In genomic region chr3:36989000-36989399, GRCh38 we compare ENCODE assay signal across 11 cellular contexts. TPM values are rescaled to one million over a fixed set of nuclear protein-coding genes. Genes with fewer than 3 reads are reported as not detected.
DNase-seq lines count a peak whose midpoint lies in the region; ATAC-seq and TF ChIP-seq lines count a peak whose summit lies in the region.
"Had no signal": no experiment of that assay in that cellular context is flagged by ENCODE, and none has a peak within 500 bp of the region (broad histone marks: within the 10 kb centered on the region; RNA-seq: fewer than 3 reads in every experiment).

No MANE protein-coding gene starts in this region.

- TF ChIP-seq CTCF in MCF 10A (IDR thresholded peaks at IDR 0.05; ENCODE audit: unreplicated experiment) = no peak

- no peaks in the 10 kb centered on the region for H3K27me3 ChIP-seq in BLaER1 treated with 17β-estradiol and CSF1 and Interleukin-3, amounts not matched to agents 10 nM and 100 nM
- no peaks in the 10 kb centered on the region for H3K27me3 ChIP-seq in HAP-1 (ENCODE audit: low read depth)
- H3K27me3 ChIP-seq: uterus had no signal

- no peak for ATAC-seq in natural killer cell treated with Interleukin-12 subunit alpha and Interleukin-12 subunit beta and Interleukin-15 and Interleukin-18, amount 100 ng/mL, for 72 hours
- ATAC-seq in HG02973 (IDR thresholded peaks at IDR 0.05; ENCODE audit: unreplicated experiment) = no peak

- CTCF ChIA-PET in MCF 10A (lab: Yijun Ruan, JAX) = interaction anchor here (0.6 to 1.5 kb wide), 5 partner anchors 11 to 82 kb away, joined by 3 to 11 read pairs (median 3); no protein-coding TSS in a partner anchor

- POLR2A ChIA-PET in MCF 10A (lab: Yijun Ruan, JAX) = interaction anchor here (0.7 to 1.8 kb wide), 2 partner anchors 11 to 38 kb away, joined by 4 read pairs; no protein-coding TSS in a partner anchor

- peaks cover 43 to 80% (median 72%) of the 10 kb centered on the region in 11 experiments for H3K36me3 ChIP-seq in BLaER1 treated with 17β-estradiol and CSF1 and Interleukin-3, amounts not matched to agents 10 nM and 100 nM
- peaks cover 32% of the 10 kb centered on the region for H3K36me3 ChIP-seq in HAP-1 (replicated peaks)
- H3K36me3 ChIP-seq: uterus had no signal

- peak overlapping the region in 6 of 11 experiments; percentile 26 to 64 (median 43); a peak in 9 of 22 replicates for H3K27ac ChIP-seq in BLaER1 treated with 17β-estradiol and CSF1 and Interleukin-3, amounts not matched to agents 10 nM and 100 nM
- H3K27ac ChIP-seq: uterus, VCaP had no signal

- H3K27me3 Mint-ChIP-seq in MCF 10A (ENCODE audit: insufficient read depth, unreplicated experiment) = no peaks in the 10 kb centered on the region
- H3K27me3 Mint-ChIP-seq in natural killer cell treated with Interleukin-12 subunit alpha and Interleukin-12 subunit beta and Interleukin-15 and Interleukin-18, amount 100 ng/mL, for 72 hours = no peaks in the 10 kb centered on the region

- peaks cover 0 to 16% (median 5%) of the 10 kb centered on the region in 11 experiments; a peak in 5 of 22 replicates for H4K20me1 ChIP-seq in BLaER1 treated with 17β-estradiol and CSF1 and Interleukin-3, amounts not matched to agents 10 nM and 100 nM

- no peak overlapping the region for H3K4me3 Mint-ChIP-seq in MCF 10A (ENCODE audit: unreplicated experiment)
- H3K4me3 Mint-ChIP-seq in natural killer cell treated with Interleukin-12 subunit alpha and Interleukin-12 subunit beta and Interleukin-15 and Interleukin-18, amount 100 ng/mL, for 72 hours = no peak overlapping the region

- no peaks in the 10 kb centered on the region for H3K9me3 Mint-ChIP-seq in MCF 10A (ENCODE audit: unreplicated experiment)
- H3K9me3 Mint-ChIP-seq in natural killer cell treated with Interleukin-12 subunit alpha and Interleukin-12 subunit beta and Interleukin-15 and Interleukin-18, amount 100 ng/mL, for 72 hours = no peaks in the 10 kb centered on the region

- peaks cover 75% of the 10 kb centered on the region for H3K36me3 Mint-ChIP-seq in MCF 10A (ENCODE audit: insufficient read depth, unreplicated experiment)
- H3K36me3 Mint-ChIP-seq in natural killer cell treated with Interleukin-12 subunit alpha and Interleukin-12 subunit beta and Interleukin-15 and Interleukin-18, amount 100 ng/mL, for 72 hours = peaks cover 45% of the 10 kb centered on the region

- in situ Hi-C loops in HAP-1 (cut with MboI; ENCODE audit: low sequenced_read_pairs) = no loop called here

- peak overlapping the region; percentile 19 for H3K27ac Mint-ChIP-seq in MCF 10A (ENCODE audit: low read depth, unreplicated experiment)
- peak overlapping the region; percentile 8 to 42 for H3K27ac Mint-ChIP-seq in natural killer cell treated with Interleukin-12 subunit alpha and Interleukin-12 subunit beta and Interleukin-15 and Interleukin-18, amount 100 ng/mL, for 72 hours

- DNase-seq in HAP-1 (ENCODE audit: low spot score in 2 of 2) (no peak), MCF 10A (ENCODE audit: unreplicated experiment) (no peak), UCSD-AML1 (lab: John Stamatoyannopoulos, UW; ENCODE audit: unreplicated experiment) (no peak), DMS 273 treated with DMSO at 0.1 percent for 48 hours (lab: John Stamatoyannopoulos, UW) (no peak), cerebellum (ENCODE audit: low spot score) (no peak)
- no peak for DNase-seq in natural killer cell treated with Interleukin-12 subunit alpha and Interleukin-12 subunit beta and Interleukin-15 and Interleukin-18, amount 100 ng/mL, for 72 hours (ENCODE audit: low spot score)
- DNase-seq: NCI-H1092 treated with DMSO at 0.1 percent for 48 hours, uterus had no signal

- H3K9me3 ChIP-seq in BLaER1 treated with 17β-estradiol and CSF1 and Interleukin-3, amounts not matched to agents 10 nM and 100 nM (replicated peaks in 1 of 11) = peaks cover 13 to 30% (median 25%) of the 10 kb centered on the region in 11 experiments
- H3K9me3 ChIP-seq in HAP-1 = no peaks in the 10 kb centered on the region
- H3K9me3 ChIP-seq: uterus had no signal

- peak overlapping the region; percentile 42 to 93 (median 82); a peak in 19 of 22 replicates for H3K4me2 ChIP-seq in BLaER1 treated with 17β-estradiol and CSF1 and Interleukin-3, amounts not matched to agents 10 nM and 100 nM

- peak overlapping the region in 4 of 10 experiments; percentile 33 to 79 (median 68); a peak in 10 of 20 replicates for H3K4me3 ChIP-seq in BLaER1 treated with 17β-estradiol and CSF1 and Interleukin-3, amounts not matched to agents 10 nM and 100 nM
- H3K4me3 ChIP-seq in HAP-1 = peak overlapping the region; percentile 11
- H3K4me3 ChIP-seq: uterus had no signal

- H3K9ac ChIP-seq in BLaER1 treated with 17β-estradiol and CSF1 and Interleukin-3, amounts not matched to agents 10 nM and 100 nM = peak overlapping the region in 4 of 11 experiments; percentile 15 to 48 (median 30); a peak in 7 of 22 replicates

- peaks cover 12 to 51% (median 47%) of the 10 kb centered on the region in 10 experiments for H3K4me1 ChIP-seq in BLaER1 treated with 17β-estradiol and CSF1 and Interleukin-3, amounts not matched to agents 10 nM and 100 nM
- peaks cover 18% of the 10 kb centered on the region for H3K4me1 ChIP-seq in HAP-1

- no TSS peak for BruUV-seq in MCF 10A (replicated peaks; lab: Mats Ljungman, UMichigan)

- intact Hi-C loops in MCF 10A (cut with micrococcal nuclease) = no loop called here

- peaks cover 9% of the 10 kb centered on the region for H3K4me1 Mint-ChIP-seq in MCF 10A (ENCODE audit: insufficient read depth, unreplicated experiment)
- H3K4me1 Mint-ChIP-seq in natural killer cell treated with Interleukin-12 subunit alpha and Interleukin-12 subunit beta and Interleukin-15 and Interleukin-18, amount 100 ng/mL, for 72 hours (ENCODE audit: low read depth in 2 of 2) = peaks cover 32 to 44% of the 10 kb centered on the region in 2 donors

RNA-seq across cellular contexts. Expression of gene EPM2AIP1, which starts 3.9 kb away (rescaled TPM):
- total RNA-seq in MCF 10A (2022) (12.0 and 12.9 TPM in 2 replicates), cerebellum (45.5 TPM)
- total RNA-seq in natural killer cell treated with Interleukin-12 subunit alpha and Interleukin-12 subunit beta and Interleukin-15 and Interleukin-18, amount 100 ng/mL, for 72 hours = 10 to 100 TPM; 11.4 to 21.2 TPM

RNA-seq across cellular contexts. Expression of gene MLH1, which starts 4.3 kb away (rescaled TPM):
- total RNA-seq in MCF 10A (2022) (57.0 and 65.0 TPM in 2 replicates), cerebellum (44.9 TPM)
- total RNA-seq in natural killer cell treated with Interleukin-12 subunit alpha and Interleukin-12 subunit beta and Interleukin-15 and Interleukin-18, amount 100 ng/mL, for 72 hours = 10 to 100 TPM; 52.8 to 69.5 TPM

RNA-seq across cellular contexts. Expression of gene TRANK1, which starts 44.1 kb away (rescaled TPM):
- total RNA-seq in MCF 10A (2022) (4.7 and 4.9 TPM in 2 replicates), cerebellum (18.8 TPM)
- total RNA-seq in natural killer cell treated with Interleukin-12 subunit alpha and Interleukin-12 subunit beta and Interleukin-15 and Interleukin-18, amount 100 ng/mL, for 72 hours = 10 to 100 TPM; 10.0 to 11.5 TPM
